In the genomic region with DNA sequence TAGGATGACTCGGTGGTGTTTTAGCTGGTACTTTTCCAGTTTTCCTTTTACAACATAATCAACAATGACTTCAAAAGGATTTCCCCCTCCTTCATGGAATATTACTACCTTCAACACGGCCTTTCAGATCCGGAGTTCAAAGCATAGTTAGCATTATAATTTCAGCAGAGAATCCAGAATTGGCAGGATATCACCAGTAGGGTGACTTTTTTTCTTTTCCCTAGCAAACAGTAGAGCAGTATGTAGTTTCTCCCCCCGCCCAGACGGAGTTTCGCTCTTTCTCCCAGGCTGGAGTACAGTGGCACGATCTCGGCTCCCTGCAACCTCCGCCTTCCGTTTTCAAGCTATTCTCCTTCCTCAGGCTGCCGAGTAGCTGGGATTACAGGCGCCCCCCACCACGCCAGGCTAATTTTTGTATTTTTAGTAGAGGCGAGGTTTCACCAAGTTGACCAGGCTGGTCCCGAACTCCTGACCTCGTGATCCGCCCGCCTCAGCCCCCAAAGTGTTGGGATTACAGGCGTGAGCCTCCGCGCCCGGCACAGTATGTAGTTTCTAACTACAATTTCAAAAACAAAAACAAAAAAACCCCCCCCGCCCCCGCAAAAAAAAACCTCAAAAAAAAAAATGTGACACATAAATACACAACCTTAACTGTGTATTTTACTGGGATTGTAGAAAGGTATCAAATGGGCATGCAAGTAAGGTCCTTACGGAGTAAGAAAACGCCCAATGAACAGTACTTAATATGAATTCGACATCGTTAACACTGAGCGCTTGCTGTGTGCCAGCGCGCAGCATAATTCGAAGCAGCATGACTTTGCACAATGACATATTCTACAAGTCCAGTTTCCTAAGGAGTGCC, we compare ENCODE assay signal across 8 cellular contexts. TPM values are rescaled to one million over a fixed set of nuclear protein-coding genes. Genes with fewer than 3 reads are reported as not detected.
DNase-seq lines count a peak whose midpoint lies in the region; ATAC-seq and TF ChIP-seq lines count a peak whose summit lies in the region.

No MANE protein-coding gene starts in this region.

- peak; percentile 31 for DNase-seq in GM10266 (ENCODE audit: extremely low spot score)
- peak; percentile 82 for DNase-seq in NCI-H748 (lab: John Stamatoyannopoulos, UW; ENCODE audit: unreplicated experiment)
- DNase-seq in activated CD4-positive, alpha-beta memory T cell treated with anti-CD3 and anti-CD28 coated beads for 36 hours = peak; percentile 66
- DNase-seq in lung (ENCODE audit: low spot score) = peak; percentile 46
- peak in 2 of 3 donors; percentile 11 to 31 for DNase-seq in stimulated activated CD4-positive, alpha-beta T cell treated with anti-CD3 and anti-CD28 coated beads, TNF-alpha, amount 100 ng/mL, for 1 hour (ENCODE audit: low read depth in 3 of 3, low spot score in 1 of 3)

- H3K27ac Mint-ChIP-seq in activated CD4-positive, alpha-beta memory T cell treated with anti-CD3 and anti-CD28 coated beads for 36 hours = peak overlapping the region; percentile 99

- WGBS in ectodermal cell, 2 experiments = 41 to 53% methylated on average over 29 to 31 of the region's 32 CpGs
- 1 to 3% methylated on average over 32 of the region's 32 CpGs for WGBS in lung, 2 donors

- H3K4me3 ChIP-seq in ectodermal cell (ENCODE audit: insufficient read depth, low read depth, low read length) = peak overlapping the region; percentile 73
- peak overlapping the region; percentile 26 for H3K4me3 ChIP-seq in lung

- H3K36me3 Mint-ChIP-seq in activated CD4-positive, alpha-beta memory T cell treated with anti-CD3 and anti-CD28 coated beads for 36 hours = peaks cover 25% of the 10 kb centered on the region

- H3K4me1 ChIP-seq in ectodermal cell (ENCODE audit: control insufficient read depth, insufficient read depth, low read length) = peaks cover 6% of the 10 kb centered on the region
- peaks cover 0 to 5% of the 10 kb centered on the region in 2 donors for H3K4me1 ChIP-seq in lung (ENCODE audit: control insufficient read depth in 2 of 2, insufficient read depth in 2 of 2, low read length in 2 of 2)

- H3K27me3 Mint-ChIP-seq in activated CD4-positive, alpha-beta memory T cell treated with anti-CD3 and anti-CD28 coated beads for 36 hours = no peaks in the 10 kb centered on the region

- H3K9me3 ChIP-seq in ectodermal cell (ENCODE audit: control insufficient read depth, low read length) (no peaks in the 10 kb centered on the region), lung (ENCODE audit: control insufficient read depth in 2 of 2, insufficient read depth in 1 of 2, low read length in 1 of 2) (no peaks in the 10 kb centered on the region)

- peaks cover 35% of the 10 kb centered on the region for H3K4me1 Mint-ChIP-seq in activated CD4-positive, alpha-beta memory T cell treated with anti-CD3 and anti-CD28 coated beads for 36 hours (ENCODE audit: low read depth)

- no peaks in the 10 kb centered on the region for H3K9me3 Mint-ChIP-seq in activated CD4-positive, alpha-beta memory T cell treated with anti-CD3 and anti-CD28 coated beads for 36 hours

- peak overlapping the region; percentile 100 for H3K27ac ChIP-seq in ectodermal cell (ENCODE audit: insufficient read depth, low read depth, low read length, poor library complexity, severe bottlenecking)
- peak overlapping the region; percentile 95 to 100 for H3K27ac ChIP-seq in lung (ENCODE audit: low read depth in 1 of 2, low read length in 1 of 2)

- peak; percentile 6 for ATAC-seq in HG03159 (IDR thresholded peaks at IDR 0.05; ENCODE audit: unreplicated experiment)
- ATAC-seq in lung (ENCODE audit: insufficient read depth, low FRiP score) = peak; percentile 12
- ATAC-seq in GM18519 (IDR thresholded peaks at IDR 0.05; ENCODE audit: low FRiP score, unreplicated experiment) = no peak

- POLR2A ChIA-PET in activated CD4-positive, alpha-beta memory T cell treated with anti-CD3 and anti-CD28 coated beads for 36 hours (lab: Charles Lee) = interaction anchor here (0.6 to 8.5 kb wide), 8 partner anchors 10 to 234 kb away, joined by 3 to 219 read pairs (median 10); a partner anchor contains a TSS

- intact Hi-C loops in activated CD4-positive, alpha-beta memory T cell treated with anti-CD3 and anti-CD28 coated beads for 36 hours (cut with micrococcal nuclease) = loop anchor here (1.0 to 2.0 kb wide), 2 partner anchors 234 to 1733 kb away; a partner anchor contains a TSS

- no peaks in the 10 kb centered on the region for H3K36me3 ChIP-seq in ectodermal cell (ENCODE audit: control insufficient read depth, insufficient read depth, low read length)
- H3K36me3 ChIP-seq in lung (ENCODE audit: control insufficient read depth in 2 of 2, insufficient read depth in 2 of 2, low read length in 2 of 2) = peaks cover 0 to 1% of the 10 kb centered on the region in 2 donors

- TF ChIP-seq CTCF in GM10266 (IDR thresholded peaks at IDR 0.05; ENCODE audit: control insufficient read depth, insufficient read depth, low read depth, missing control alignments) = no peak
- no peak for TF ChIP-seq CTCF in lung (IDR thresholded peaks at IDR 0.05; ENCODE audit: control extremely low read depth, extremely low read depth)

- H3K4me3 Mint-ChIP-seq in activated CD4-positive, alpha-beta memory T cell treated with anti-CD3 and anti-CD28 coated beads for 36 hours = peak overlapping the region; percentile 94

- CTCF ChIA-PET in activated CD4-positive, alpha-beta memory T cell treated with anti-CD3 and anti-CD28 coated beads for 36 hours (lab: Charles Lee) = interaction anchor here (0.7 to 4.2 kb wide), 9 partner anchors 12 to 232 kb away, joined by 3 to 32 read pairs (median 4); a partner anchor contains a TSS

- H3K27me3 ChIP-seq in ectodermal cell (ENCODE audit: control insufficient read depth, insufficient read depth, low read length, poor library complexity, severe bottlenecking) = no peaks in the 10 kb centered on the region
- H3K27me3 ChIP-seq in lung (ENCODE audit: control insufficient read depth, insufficient read depth) = no peaks in the 10 kb centered on the region

RNA-seq across cellular contexts. Expression of a gene that starts 1.5 kb away (rescaled TPM):
- 10 to 100 TPM; 23.4 to 27.8 TPM for total RNA-seq in activated CD4-positive, alpha-beta memory T cell treated with anti-CD3 and anti-CD28 coated beads for 36 hours
- 33.5 TPM for polyA plus RNA-seq in ectodermal cell (2013, experiment 1 of 4)
- 34.4 TPM for polyA plus RNA-seq in ectodermal cell (2013, experiment 2 of 4)
- polyA plus RNA-seq in ectodermal cell (2013, experiment 3 of 4) = 24.6 TPM
- polyA plus RNA-seq in ectodermal cell (2013, experiment 4 of 4) = 25.6 TPM
- total RNA-seq in lung = 10 to 100 TPM; 29.8 to 32.8 TPM
- 10 to 100 TPM; 23.4 to 53.2 TPM for polyA plus RNA-seq in lung

RNA-seq across cellular contexts. Expression of a gene that starts 30.4 kb away (rescaled TPM):
- total RNA-seq in activated CD4-positive, alpha-beta memory T cell treated with anti-CD3 and anti-CD28 coated beads for 36 hours = 100 to 1,000 TPM; 410 to 421 TPM
- 840 TPM for polyA plus RNA-seq in ectodermal cell (2013, experiment 1 of 4)
- 885 TPM for polyA plus RNA-seq in ectodermal cell (2013, experiment 2 of 4)
- 479 TPM for polyA plus RNA-seq in ectodermal cell (2013, experiment 3 of 4)
- polyA plus RNA-seq in ectodermal cell (2013, experiment 4 of 4) = 525 TPM
- total RNA-seq in lung = 100 to 1,000 TPM; 238 to 611 TPM
- polyA plus RNA-seq in lung = 100 to 1,000 TPM; 133 to 175 TPM

Comparison
In these comparisons a context has a peak if more than half of its experiments do, and no peak if none do; other contexts are left out.
1. DNase-seq: peak in every context shown above with its lines; median percentile 82 in NCI-H748; 66 in activated CD4-positive, alpha-beta memory T cell treated with anti-CD3 and anti-CD28 coated beads for 36 hours; 46 in lung; 31 in GM10266; 21 in stimulated activated CD4-positive, alpha-beta T cell treated with anti-CD3 and anti-CD28 coated beads, TNF-alpha, amount 100 ng/mL, for 1 hour.